Comparison of ENCODE assay signal across 24 cellular contexts in genomic region chr7:87517136-87517805, GRCh38. TPM values are rescaled to one million over a fixed set of nuclear protein-coding genes. Genes with fewer than 3 reads are reported as not detected.
DNase-seq lines count a peak whose midpoint lies in the region; ATAC-seq, FAIRE-seq and TF ChIP-seq lines count a peak whose summit lies in the region.
"Had no signal": no experiment of that assay in that cellular context is flagged by ENCODE, and none has a peak within 500 bp of the region (broad histone marks: within the 10 kb centered on the region; RNA-seq: fewer than 3 reads in every experiment).

No MANE protein-coding gene starts in this region.

- no peak for TF ChIP-seq CTCF in endodermal cell (conservative IDR thresholded peaks at IDR 0.05)

- peak; percentile 20 for DNase-seq in SIG-M5 treated with dmso at 0.1 percent for 504 hours (lab: John Stamatoyannopoulos, UW; ENCODE audit: unreplicated experiment)
- no peak for DNase-seq in SIG-M5 (lab: John Stamatoyannopoulos, UW)
- DNase-seq in RCC 7860 (ENCODE audit: low spot score) = peak; percentile 45
- DNase-seq in fibroblast of gingiva (ENCODE audit: low read depth) = peak; percentile 2
- DNase-seq in endodermal cell = no peak
- DNase-seq in LoVo (ENCODE audit: low spot score) = no peak
- no peak for DNase-seq in stimulated activated naive CD8-positive, alpha-beta T cell treated with anti-CD3 and anti-CD28 coated beads, Interleukin-15, amount 100 ng/mL, for 72 hours
- DNase-seq: 8988T; activated naive CD8-positive, alpha-beta T cell treated with anti-CD3 and anti-CD28 coated beads, Interleukin-2, amount 50 U/mL, for 24 hours; caudate nucleus; natural killer cell; NCI-H526 treated with DMSO at 0.1 percent for 48 hours; PC-3; posterior cingulate gyrus; stimulated activated CD8-positive, alpha-beta memory T cell treated with anti-CD3 and anti-CD28 coated beads, Interleukin-4, amount 100 ng/mL, for 48 hours; T-helper 2 cell; testis had no signal

- FAIRE-seq in RCC 7860 (lab: Jason Lieb, UNC) = no peak
- FAIRE-seq: G401.6, GM12878, islet of Langerhans had no signal

- no peaks in the 10 kb centered on the region for H3K4me1 ChIP-seq in endodermal cell (ENCODE audit: control insufficient read depth, insufficient read depth, low read length)
- H3K4me1 ChIP-seq: SJSA1, testis had no signal

- H3K27ac ChIP-seq in endodermal cell (ENCODE audit: low read depth, low read length) = no peak overlapping the region
- H3K27ac ChIP-seq: esophagus muscularis mucosa, SJSA1, testis had no signal

- no peaks in the 10 kb centered on the region for H3K36me3 ChIP-seq in endodermal cell (ENCODE audit: control insufficient read depth, insufficient read depth, low read length)
- H3K36me3 ChIP-seq: SJSA1 had no signal

- H3K9ac ChIP-seq in endodermal cell (ENCODE audit: extremely low read depth, low read length, poor library complexity, severe bottlenecking) = no peak overlapping the region

- no peak overlapping the region for H3K27ac Mint-ChIP-seq in endodermal cell
- peak overlapping the region in 1 of 2 donors; percentile 57 for H3K27ac Mint-ChIP-seq in stimulated activated naive CD8-positive, alpha-beta T cell treated with anti-CD3 and anti-CD28 coated beads, Interleukin-15, amount 100 ng/mL, for 72 hours
- H3K27ac Mint-ChIP-seq: activated naive CD8-positive, alpha-beta T cell treated with anti-CD3 and anti-CD28 coated beads, Interleukin-2, amount 50 U/mL, for 24 hours; natural killer cell had no signal

- no peak overlapping the region for H3K4me3 Mint-ChIP-seq in endodermal cell
- no peak overlapping the region for H3K4me3 Mint-ChIP-seq in stimulated activated naive CD8-positive, alpha-beta T cell treated with anti-CD3 and anti-CD28 coated beads, Interleukin-15, amount 100 ng/mL, for 72 hours
- H3K4me3 Mint-ChIP-seq: activated naive CD8-positive, alpha-beta T cell treated with anti-CD3 and anti-CD28 coated beads, Interleukin-2, amount 50 U/mL, for 24 hours; natural killer cell had no signal

- H3K4me1 Mint-ChIP-seq in endodermal cell = no peaks in the 10 kb centered on the region
- peaks cover 9% of the 10 kb centered on the region for H3K4me1 Mint-ChIP-seq in stimulated activated naive CD8-positive, alpha-beta T cell treated with anti-CD3 and anti-CD28 coated beads, Interleukin-15, amount 100 ng/mL, for 72 hours
- H3K4me1 Mint-ChIP-seq: activated naive CD8-positive, alpha-beta T cell treated with anti-CD3 and anti-CD28 coated beads, Interleukin-2, amount 50 U/mL, for 24 hours had no signal

- no peaks in the 10 kb centered on the region for H3K27me3 Mint-ChIP-seq in endodermal cell (ENCODE audit: insufficient read depth)
- no peaks in the 10 kb centered on the region for H3K27me3 Mint-ChIP-seq in stimulated activated naive CD8-positive, alpha-beta T cell treated with anti-CD3 and anti-CD28 coated beads, Interleukin-15, amount 100 ng/mL, for 72 hours
- H3K27me3 Mint-ChIP-seq: activated naive CD8-positive, alpha-beta T cell treated with anti-CD3 and anti-CD28 coated beads, Interleukin-2, amount 50 U/mL, for 24 hours had no signal

- H3K4me3 ChIP-seq in endodermal cell (ENCODE audit: low read length) = no peak overlapping the region
- H3K4me3 ChIP-seq: esophagus muscularis mucosa, GM12878, SJSA1, smooth muscle cell, testis had no signal

- no peaks in the 10 kb centered on the region for H3K27me3 ChIP-seq in endodermal cell (ENCODE audit: control insufficient read depth, insufficient read depth, low read length, poor library complexity, severe bottlenecking)
- H3K27me3 ChIP-seq: esophagus muscularis mucosa, SJSA1, testis had no signal

- WGBS in endodermal cell (ENCODE audit: insufficient coverage in 1 of 2, insufficient read length in 1 of 2), 2 experiments = 86 to 87% methylated on average over 2 to 3 of the region's 3 CpGs

- H3K9me3 ChIP-seq in endodermal cell (ENCODE audit: control insufficient read depth, low read length) = no peaks in the 10 kb centered on the region
- H3K9me3 ChIP-seq: esophagus muscularis mucosa, SJSA1, testis had no signal

- no peaks in the 10 kb centered on the region for H3K9me3 Mint-ChIP-seq in endodermal cell
- H3K9me3 Mint-ChIP-seq in stimulated activated naive CD8-positive, alpha-beta T cell treated with anti-CD3 and anti-CD28 coated beads, Interleukin-15, amount 100 ng/mL, for 72 hours = no peaks in the 10 kb centered on the region
- H3K9me3 Mint-ChIP-seq: activated naive CD8-positive, alpha-beta T cell treated with anti-CD3 and anti-CD28 coated beads, Interleukin-2, amount 50 U/mL, for 24 hours; natural killer cell had no signal

- ATAC-seq in GM18870 (IDR thresholded peaks at IDR 0.05; ENCODE audit: unreplicated experiment) = no peak
- ATAC-seq in stimulated activated naive CD8-positive, alpha-beta T cell treated with anti-CD3 and anti-CD28 coated beads, Interleukin-15, amount 100 ng/mL, for 72 hours = no peak
- ATAC-seq: activated naive CD8-positive, alpha-beta T cell treated with anti-CD3 and anti-CD28 coated beads, Interleukin-2, amount 50 U/mL, for 24 hours; GM12878; natural killer cell; PC-3 had no signal

- no peaks in the 10 kb centered on the region for H3K36me3 Mint-ChIP-seq in endodermal cell (ENCODE audit: low read depth)

RNA-seq across cellular contexts. Expression of gene ABCB4, which starts 41.8 kb away (rescaled TPM):
- under 1 TPM; 0.60 to 0.77 TPM for total RNA-seq in endodermal cell
- polyA plus RNA-seq in endodermal cell (2013, experiment 1 of 2) = 1.9 TPM
- 1.9 TPM for polyA plus RNA-seq in endodermal cell (2013, experiment 2 of 2)
- total RNA-seq: PC-3 had no signal

Comparison
In these comparisons a context has a peak if more than half of its experiments do, and no peak if none do; other contexts are left out.
1. DNase-seq: peak in SIG-M5 treated with dmso at 0.1 percent for 504 hours (single experiment), RCC 7860 (single experiment) and fibroblast of gingiva (single experiment); none in SIG-M5 (single experiment), endodermal cell (single experiment), LoVo (single experiment) and stimulated activated naive CD8-positive, alpha-beta T cell treated with anti-CD3 and anti-CD28 coated beads, Interleukin-15, amount 100 ng/mL, for 72 hours (0 of 2).